1 cellular context compared by ENCODE assay signal in the genomic region with DNA sequence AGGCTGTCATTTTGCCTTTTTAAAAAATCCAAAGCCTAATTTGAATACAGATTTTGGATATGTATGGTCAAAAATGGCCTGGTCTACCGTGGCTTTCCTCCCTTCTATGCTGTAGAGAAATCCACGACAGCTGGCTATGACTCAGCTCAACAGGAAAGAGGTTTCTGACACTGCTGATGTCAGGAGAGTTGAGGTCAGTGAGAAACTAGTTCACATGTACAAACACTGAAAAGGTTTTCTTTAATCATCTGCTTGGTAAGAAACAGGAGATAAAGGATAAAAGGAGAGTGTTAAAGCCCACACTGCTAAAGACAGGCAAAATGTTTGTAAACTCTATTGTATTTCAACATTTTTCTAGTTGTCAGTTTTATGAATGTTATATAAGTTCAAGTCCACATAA.
TF ChIP-seq lines count a peak whose summit lies in the region.

No MANE protein-coding gene starts in this region.

TF ChIP-seq in GM12878, 131 proteins besides CTCF, POLR2A, EP300 and RAD21 (continued from another document):
- TF ChIP-seq, protein P1, sequence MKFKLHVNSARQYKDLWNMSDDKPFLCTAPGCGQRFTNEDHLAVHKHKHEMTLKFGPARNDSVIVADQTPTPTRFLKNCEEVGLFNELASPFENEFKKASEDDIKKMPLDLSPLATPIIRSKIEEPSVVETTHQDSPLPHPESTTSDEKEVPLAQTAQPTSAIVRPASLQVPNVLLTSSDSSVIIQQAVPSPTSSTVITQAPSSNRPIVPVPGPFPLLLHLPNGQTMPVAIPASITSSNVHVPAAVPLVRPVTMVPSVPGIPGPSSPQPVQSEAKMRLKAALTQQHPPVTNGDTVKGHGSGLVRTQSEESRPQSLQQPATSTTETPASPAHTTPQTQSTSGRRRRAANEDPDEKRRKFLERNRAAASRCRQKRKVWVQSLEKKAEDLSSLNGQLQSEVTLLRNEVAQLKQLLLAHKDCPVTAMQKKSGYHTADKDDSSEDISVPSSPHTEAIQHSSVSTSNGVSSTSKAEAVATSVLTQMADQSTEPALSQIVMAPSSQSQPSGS (IDR thresholded peaks at IDR 0.05; ENCODE audit: low read length): peak; percentile 55; the same call in 1 of the 2 replicates
- TF ChIP-seq BMI1 (IDR thresholded peaks at IDR 0.05; ENCODE audit: borderline replicate concordance): no peak
- TF ChIP-seq TCF12 (IDR thresholded peaks at IDR 0.05; ENCODE audit: low read depth, low read length): peak; percentile 61; the same call in 1 of the 2 replicates
- peak; percentile 42 for TF ChIP-seq JUNB (IDR thresholded peaks at IDR 0.05)
- no peak for TF ChIP-seq ZNF622 (IDR thresholded peaks at IDR 0.05)
- TF ChIP-seq GABPA (IDR thresholded peaks at IDR 0.05; ENCODE audit: low read depth): 0 out of 2 replicates have a peak, but pooled peaks have one; percentile 14
- TF ChIP-seq, protein P2, sequence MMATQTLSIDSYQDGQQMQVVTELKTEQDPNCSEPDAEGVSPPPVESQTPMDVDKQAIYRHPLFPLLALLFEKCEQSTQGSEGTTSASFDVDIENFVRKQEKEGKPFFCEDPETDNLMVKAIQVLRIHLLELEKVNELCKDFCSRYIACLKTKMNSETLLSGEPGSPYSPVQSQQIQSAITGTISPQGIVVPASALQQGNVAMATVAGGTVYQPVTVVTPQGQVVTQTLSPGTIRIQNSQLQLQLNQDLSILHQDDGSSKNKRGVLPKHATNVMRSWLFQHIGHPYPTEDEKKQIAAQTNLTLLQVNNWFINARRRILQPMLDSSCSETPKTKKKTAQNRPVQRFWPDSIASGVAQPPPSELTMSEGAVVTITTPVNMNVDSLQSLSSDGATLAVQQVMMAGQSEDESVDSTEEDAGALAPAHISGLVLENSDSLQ (IDR thresholded peaks at IDR 0.05): 0 out of 2 replicates have a peak, but pooled peaks have one; percentile 17
- TF ChIP-seq YY1 (IDR thresholded peaks at IDR 0.05; ENCODE audit: low read depth, low read length): 0 out of 2 replicates have a peak, but pooled peaks have one; percentile 16
